ENCODE assay signal across 1 cellular context in the genomic region with DNA sequence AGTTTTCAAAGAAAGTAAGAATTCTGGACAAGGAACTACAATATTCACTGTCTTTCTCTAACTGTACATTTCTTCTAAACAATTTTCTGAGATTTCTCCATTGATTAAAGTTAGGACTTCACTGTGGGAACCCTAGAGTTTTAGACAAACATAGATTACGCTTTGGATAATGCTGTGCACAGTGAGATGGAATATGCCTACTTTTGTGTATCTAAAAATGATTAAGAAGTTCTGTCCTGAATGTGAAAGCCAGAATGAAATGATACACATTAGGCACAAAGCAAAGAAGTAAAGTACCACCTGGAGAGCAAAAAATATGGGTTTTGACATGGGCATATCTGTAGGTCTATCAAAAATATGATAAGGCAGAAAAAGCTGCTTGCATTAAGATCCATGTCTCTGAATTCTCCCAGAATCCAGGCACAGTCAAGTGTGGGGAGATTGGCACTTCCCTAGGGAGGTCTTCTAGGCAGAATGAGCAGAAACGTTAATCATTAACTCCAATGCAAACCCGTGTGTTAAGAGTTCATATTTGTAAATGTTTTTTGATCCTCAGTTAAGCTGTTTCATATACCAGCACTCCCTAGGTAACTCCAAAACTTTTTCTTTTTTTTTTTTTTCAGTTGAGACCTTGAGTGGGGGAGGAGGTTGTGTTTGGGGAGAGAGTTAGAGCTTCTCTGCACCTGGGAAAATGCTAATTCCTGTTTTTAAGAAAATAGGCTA.
TF ChIP-seq lines count a peak whose summit lies in the region.

No MANE protein-coding gene starts in this region.

TF ChIP-seq in HepG2, 621 proteins besides CTCF, POLR2A, EP300 and RAD21 (continued from another document and continues in another):
- TF ChIP-seq, protein P1, sequence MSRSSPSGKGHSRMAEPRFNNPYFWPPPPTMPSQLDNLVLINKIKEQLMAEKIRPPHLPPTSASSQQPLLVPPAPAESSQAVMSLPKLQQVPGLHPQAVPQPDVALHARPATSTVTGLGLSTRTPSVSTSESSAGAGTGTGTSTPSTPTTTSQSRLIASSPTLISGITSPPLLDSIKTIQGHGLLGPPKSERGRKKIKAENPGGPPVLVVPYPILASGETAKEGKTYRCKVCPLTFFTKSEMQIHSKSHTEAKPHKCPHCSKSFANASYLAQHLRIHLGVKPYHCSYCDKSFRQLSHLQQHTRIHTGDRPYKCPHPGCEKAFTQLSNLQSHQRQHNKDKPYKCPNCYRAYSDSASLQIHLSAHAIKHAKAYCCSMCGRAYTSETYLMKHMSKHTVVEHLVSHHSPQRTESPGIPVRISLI (CRISPR knock-in tag; IDR thresholded peaks at IDR 0.05; ENCODE audit: borderline replicate concordance) = peak; percentile 96
- no peak for TF ChIP-seq DR1 (CRISPR knock-in tag; IDR thresholded peaks at IDR 0.05)
- 0 out of 2 replicates have a peak, but pooled peaks have one; percentile 9 for TF ChIP-seq ZMAT3 (CRISPR knock-in tag; conservative IDR thresholded peaks at IDR 0.05)
- TF ChIP-seq, protein P2, sequence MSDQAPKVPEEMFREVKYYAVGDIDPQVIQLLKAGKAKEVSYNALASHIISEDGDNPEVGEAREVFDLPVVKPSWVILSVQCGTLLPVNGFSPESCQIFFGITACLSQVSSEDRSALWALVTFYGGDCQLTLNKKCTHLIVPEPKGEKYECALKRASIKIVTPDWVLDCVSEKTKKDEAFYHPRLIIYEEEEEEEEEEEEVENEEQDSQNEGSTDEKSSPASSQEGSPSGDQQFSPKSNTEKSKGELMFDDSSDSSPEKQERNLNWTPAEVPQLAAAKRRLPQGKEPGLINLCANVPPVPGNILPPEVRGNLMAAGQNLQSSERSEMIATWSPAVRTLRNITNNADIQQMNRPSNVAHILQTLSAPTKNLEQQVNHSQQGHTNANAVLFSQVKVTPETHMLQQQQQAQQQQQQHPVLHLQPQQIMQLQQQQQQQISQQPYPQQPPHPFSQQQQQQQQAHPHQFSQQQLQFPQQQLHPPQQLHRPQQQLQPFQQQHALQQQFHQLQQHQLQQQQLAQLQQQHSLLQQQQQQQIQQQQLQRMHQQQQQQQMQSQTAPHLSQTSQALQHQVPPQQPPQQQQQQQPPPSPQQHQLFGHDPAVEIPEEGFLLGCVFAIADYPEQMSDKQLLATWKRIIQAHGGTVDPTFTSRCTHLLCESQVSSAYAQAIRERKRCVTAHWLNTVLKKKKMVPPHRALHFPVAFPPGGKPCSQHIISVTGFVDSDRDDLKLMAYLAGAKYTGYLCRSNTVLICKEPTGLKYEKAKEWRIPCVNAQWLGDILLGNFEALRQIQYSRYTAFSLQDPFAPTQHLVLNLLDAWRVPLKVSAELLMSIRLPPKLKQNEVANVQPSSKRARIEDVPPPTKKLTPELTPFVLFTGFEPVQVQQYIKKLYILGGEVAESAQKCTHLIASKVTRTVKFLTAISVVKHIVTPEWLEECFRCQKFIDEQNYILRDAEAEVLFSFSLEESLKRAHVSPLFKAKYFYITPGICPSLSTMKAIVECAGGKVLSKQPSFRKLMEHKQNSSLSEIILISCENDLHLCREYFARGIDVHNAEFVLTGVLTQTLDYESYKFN (CRISPR knock-in tag; conservative IDR thresholded peaks at IDR 0.05) = peak; percentile 90
- peak; percentile 98 for TF ChIP-seq HNF1A (IDR thresholded peaks at IDR 0.05; ENCODE audit: low read depth)
- peak; percentile 97 for TF ChIP-seq HNF1A (CRISPR knock-in tag; IDR thresholded peaks at IDR 0.05; ENCODE audit: borderline replicate concordance)
- TF ChIP-seq, protein P3, sequence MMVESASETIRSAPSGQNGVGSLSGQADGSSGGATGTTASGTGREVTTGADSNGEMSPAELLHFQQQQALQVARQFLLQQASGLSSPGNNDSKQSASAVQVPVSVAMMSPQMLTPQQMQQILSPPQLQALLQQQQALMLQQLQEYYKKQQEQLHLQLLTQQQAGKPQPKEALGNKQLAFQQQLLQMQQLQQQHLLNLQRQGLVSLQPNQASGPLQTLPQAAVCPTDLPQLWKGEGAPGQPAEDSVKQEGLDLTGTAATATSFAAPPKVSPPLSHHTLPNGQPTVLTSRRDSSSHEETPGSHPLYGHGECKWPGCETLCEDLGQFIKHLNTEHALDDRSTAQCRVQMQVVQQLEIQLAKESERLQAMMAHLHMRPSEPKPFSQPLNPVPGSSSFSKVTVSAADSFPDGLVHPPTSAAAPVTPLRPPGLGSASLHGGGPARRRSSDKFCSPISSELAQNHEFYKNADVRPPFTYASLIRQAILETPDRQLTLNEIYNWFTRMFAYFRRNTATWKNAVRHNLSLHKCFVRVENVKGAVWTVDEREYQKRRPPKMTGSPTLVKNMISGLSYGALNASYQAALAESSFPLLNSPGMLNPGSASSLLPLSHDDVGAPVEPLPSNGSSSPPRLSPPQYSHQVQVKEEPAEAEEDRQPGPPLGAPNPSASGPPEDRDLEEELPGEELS (CRISPR knock-in tag; IDR thresholded peaks at IDR 0.05) = peak; percentile 58
- TF ChIP-seq, protein P4, sequence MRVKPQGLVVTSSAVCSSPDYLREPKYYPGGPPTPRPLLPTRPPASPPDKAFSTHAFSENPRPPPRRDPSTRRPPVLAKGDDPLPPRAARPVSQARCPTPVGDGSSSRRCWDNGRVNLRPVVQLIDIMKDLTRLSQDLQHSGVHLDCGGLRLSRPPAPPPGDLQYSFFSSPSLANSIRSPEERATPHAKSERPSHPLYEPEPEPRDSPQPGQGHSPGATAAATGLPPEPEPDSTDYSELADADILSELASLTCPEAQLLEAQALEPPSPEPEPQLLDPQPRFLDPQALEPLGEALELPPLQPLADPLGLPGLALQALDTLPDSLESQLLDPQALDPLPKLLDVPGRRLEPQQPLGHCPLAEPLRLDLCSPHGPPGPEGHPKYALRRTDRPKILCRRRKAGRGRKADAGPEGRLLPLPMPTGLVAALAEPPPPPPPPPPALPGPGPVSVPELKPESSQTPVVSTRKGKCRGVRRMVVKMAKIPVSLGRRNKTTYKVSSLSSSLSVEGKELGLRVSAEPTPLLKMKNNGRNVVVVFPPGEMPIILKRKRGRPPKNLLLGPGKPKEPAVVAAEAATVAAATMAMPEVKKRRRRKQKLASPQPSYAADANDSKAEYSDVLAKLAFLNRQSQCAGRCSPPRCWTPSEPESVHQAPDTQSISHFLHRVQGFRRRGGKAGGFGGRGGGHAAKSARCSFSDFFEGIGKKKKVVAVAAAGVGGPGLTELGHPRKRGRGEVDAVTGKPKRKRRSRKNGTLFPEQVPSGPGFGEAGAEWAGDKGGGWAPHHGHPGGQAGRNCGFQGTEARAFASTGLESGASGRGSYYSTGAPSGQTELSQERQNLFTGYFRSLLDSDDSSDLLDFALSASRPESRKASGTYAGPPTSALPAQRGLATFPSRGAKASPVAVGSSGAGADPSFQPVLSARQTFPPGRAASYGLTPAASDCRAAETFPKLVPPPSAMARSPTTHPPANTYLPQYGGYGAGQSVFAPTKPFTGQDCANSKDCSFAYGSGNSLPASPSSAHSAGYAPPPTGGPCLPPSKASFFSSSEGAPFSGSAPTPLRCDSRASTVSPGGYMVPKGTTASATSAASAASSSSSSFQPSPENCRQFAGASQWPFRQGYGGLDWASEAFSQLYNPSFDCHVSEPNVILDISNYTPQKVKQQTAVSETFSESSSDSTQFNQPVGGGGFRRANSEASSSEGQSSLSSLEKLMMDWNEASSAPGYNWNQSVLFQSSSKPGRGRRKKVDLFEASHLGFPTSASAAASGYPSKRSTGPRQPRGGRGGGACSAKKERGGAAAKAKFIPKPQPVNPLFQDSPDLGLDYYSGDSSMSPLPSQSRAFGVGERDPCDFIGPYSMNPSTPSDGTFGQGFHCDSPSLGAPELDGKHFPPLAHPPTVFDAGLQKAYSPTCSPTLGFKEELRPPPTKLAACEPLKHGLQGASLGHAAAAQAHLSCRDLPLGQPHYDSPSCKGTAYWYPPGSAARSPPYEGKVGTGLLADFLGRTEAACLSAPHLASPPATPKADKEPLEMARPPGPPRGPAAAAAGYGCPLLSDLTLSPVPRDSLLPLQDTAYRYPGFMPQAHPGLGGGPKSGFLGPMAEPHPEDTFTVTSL (CRISPR knock-in tag; IDR thresholded peaks at IDR 0.05; ENCODE audit: borderline replicate concordance) = peak; percentile 83; the same call in 1 of the 2 replicates
- TF ChIP-seq ZMYM4 (CRISPR knock-in tag; IDR thresholded peaks at IDR 0.05) = peak; percentile 66
- TF ChIP-seq ZSCAN22 (CRISPR knock-in tag; IDR thresholded peaks at IDR 0.05) = no peak
- TF ChIP-seq HDAC1 (CRISPR knock-in tag; IDR thresholded peaks at IDR 0.05) = 0 out of 2 replicates have a peak, but pooled peaks have one; percentile 19
- TF ChIP-seq ZUFSP (CRISPR knock-in tag; IDR thresholded peaks at IDR 0.05; ENCODE audit: borderline replicate concordance) = no peak
- TF ChIP-seq HNF4A (CRISPR knock-in tag; IDR thresholded peaks at IDR 0.05) = peak; percentile 39
- TF ChIP-seq HMG20A (CRISPR knock-in tag; IDR thresholded peaks at IDR 0.05; ENCODE audit: borderline replicate concordance) = peak; percentile 44; the same call in 1 of the 2 replicates
- TF ChIP-seq, protein P5, sequence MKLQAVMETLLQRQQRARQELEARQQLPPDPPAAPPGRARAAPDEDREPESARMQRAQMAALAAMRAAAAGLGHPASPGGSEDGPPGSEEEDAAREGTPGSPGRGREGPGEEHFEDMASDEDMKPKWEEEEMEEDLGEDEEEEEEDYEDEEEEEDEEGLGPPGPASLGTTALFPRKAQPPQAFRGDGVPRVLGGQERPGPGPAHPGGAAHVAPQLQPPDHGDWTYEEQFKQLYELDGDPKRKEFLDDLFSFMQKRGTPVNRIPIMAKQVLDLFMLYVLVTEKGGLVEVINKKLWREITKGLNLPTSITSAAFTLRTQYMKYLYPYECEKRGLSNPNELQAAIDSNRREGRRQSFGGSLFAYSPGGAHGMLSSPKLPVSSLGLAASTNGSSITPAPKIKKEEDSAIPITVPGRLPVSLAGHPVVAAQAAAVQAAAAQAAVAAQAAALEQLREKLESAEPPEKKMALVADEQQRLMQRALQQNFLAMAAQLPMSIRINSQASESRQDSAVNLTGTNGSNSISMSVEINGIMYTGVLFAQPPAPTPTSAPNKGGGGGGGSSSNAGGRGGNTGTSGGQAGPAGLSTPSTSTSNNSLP (IDR thresholded peaks at IDR 0.05; ENCODE audit: low read depth, low read length) = peak; percentile 68; the same call in 1 of the 2 replicates
- peak; percentile 93 for TF ChIP-seq ASH2L (IDR thresholded peaks at IDR 0.05; ENCODE audit: insufficient read length, low read depth, low read length)
- no peak for TF ChIP-seq ZBTB4 (CRISPR knock-in tag; IDR thresholded peaks at IDR 0.05; ENCODE audit: borderline replicate concordance)
- 0 out of 2 replicates have a peak, but pooled peaks have one; percentile 18 for TF ChIP-seq ZNF317 (CRISPR knock-in tag; IDR thresholded peaks at IDR 0.05)
- peak; percentile 69 for TF ChIP-seq KDM6A (CRISPR knock-in tag; IDR thresholded peaks at IDR 0.05; ENCODE audit: low read depth)
- TF ChIP-seq NR2F2 (IDR thresholded peaks at IDR 0.05; ENCODE audit: borderline replicate concordance, low read depth) = peak; percentile 64; the same call in 1 of the 2 replicates
- peak; percentile 59; the same call in 1 of the 2 replicates for TF ChIP-seq LCORL (IDR thresholded peaks at IDR 0.05)
- peak; percentile 50; the same call in 1 of the 2 replicates for TF ChIP-seq LCORL (CRISPR knock-in tag; IDR thresholded peaks at IDR 0.05)
- TF ChIP-seq TBP (CRISPR knock-in tag; IDR thresholded peaks at IDR 0.05) = no peak
- peak; percentile 64 for TF ChIP-seq NCOA2 (CRISPR knock-in tag; IDR thresholded peaks at IDR 0.05)
